ENCODE assay signal across 25 cellular contexts in genomic region chr14:77867476-77867875, GRCh38.
"Had no signal": no experiment of that assay in that cellular context is flagged by ENCODE, and none has a peak within 500 bp of the region (broad histone marks: within the 10 kb centered on the region; RNA-seq: fewer than 3 reads in every experiment).

No MANE protein-coding gene starts in this region.

- H3K4me2 ChIP-seq: hepatocyte had no signal

- H3K27me3 Mint-ChIP-seq: memory B cell, naive B cell had no signal

- H3K36me3 ChIP-seq: heart left ventricle, left lung had no signal

- FAIRE-seq: colon, endothelial cell of umbilical vein, frontal cortex, islet of Langerhans, keratinocyte had no signal

- ATAC-seq: foreskin keratinocyte, gastroesophageal sphincter, heart left ventricle, left cardiac atrium, left lung, left ventricle myocardium superior, mucosa of descending colon had no signal

- H3K27ac ChIP-seq: coronary artery, dorsolateral prefrontal cortex, esophagus muscularis mucosa, foreskin keratinocyte, gastroesophageal sphincter, heart left ventricle, hepatocyte, left lung had no signal

- H3K4me1 ChIP-seq: esophagus muscularis mucosa, foreskin keratinocyte, gastroesophageal sphincter, left lung had no signal

- DNase-seq: dermis blood vessel endothelial cell; dorsolateral prefrontal cortex; effector CD4-positive, alpha-beta T cell; effector memory CD4-positive, alpha-beta T cell; foreskin keratinocyte; heart left ventricle; hypothalamus; left cardiac atrium; left lung; left ventricle myocardium superior; mammary epithelial cell; mucosa of descending colon; naive B cell had no signal

- H3K4me3 ChIP-seq: coronary artery, dorsolateral prefrontal cortex, esophagus muscularis mucosa, gastroesophageal sphincter, heart left ventricle, hepatocyte, left lung, lung, mucosa of descending colon had no signal

- H2AFZ ChIP-seq: hepatocyte had no signal

- H3K9me3 ChIP-seq: esophagus muscularis mucosa, gastroesophageal sphincter, left lung, mucosa of descending colon had no signal

- H3K27me3 ChIP-seq: dorsolateral prefrontal cortex, esophagus muscularis mucosa, foreskin keratinocyte, gastroesophageal sphincter, heart left ventricle, hepatocyte, left lung had no signal

- H3K27ac Mint-ChIP-seq: memory B cell, mesothelial cell of epicardium had no signal

- H3K4me3 Mint-ChIP-seq: memory B cell, mesothelial cell of epicardium had no signal
